8 cellular contexts compared by ENCODE assay signal in the genomic region with DNA sequence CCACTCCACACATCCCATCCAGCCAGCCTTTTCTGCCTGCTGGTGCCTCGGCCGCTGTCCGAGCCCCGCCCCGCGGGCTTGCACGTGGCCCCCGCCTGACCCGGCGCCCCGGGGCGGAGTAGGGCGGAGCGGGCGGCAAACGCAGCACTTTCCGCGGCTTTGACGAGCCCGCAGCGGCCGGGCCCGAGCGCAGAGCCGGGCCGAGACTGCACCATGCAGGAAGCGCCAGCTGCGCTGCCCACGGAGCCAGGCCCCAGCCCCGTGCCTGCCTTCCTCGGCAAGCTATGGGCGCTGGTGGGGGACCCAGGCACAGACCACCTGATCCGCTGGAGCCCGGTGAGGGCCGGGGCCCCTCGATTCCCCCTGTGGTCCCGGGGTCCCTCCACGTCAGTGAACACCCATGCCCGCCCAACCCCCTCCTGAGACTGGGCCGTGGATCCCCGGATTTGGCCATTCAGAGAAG. TPM values are rescaled to one million over a fixed set of nuclear protein-coding genes. Genes with fewer than 3 reads are reported as not detected.
DNase-seq lines count a peak whose midpoint lies in the region; ATAC-seq and TF ChIP-seq lines count a peak whose summit lies in the region.

A gene with protein sequence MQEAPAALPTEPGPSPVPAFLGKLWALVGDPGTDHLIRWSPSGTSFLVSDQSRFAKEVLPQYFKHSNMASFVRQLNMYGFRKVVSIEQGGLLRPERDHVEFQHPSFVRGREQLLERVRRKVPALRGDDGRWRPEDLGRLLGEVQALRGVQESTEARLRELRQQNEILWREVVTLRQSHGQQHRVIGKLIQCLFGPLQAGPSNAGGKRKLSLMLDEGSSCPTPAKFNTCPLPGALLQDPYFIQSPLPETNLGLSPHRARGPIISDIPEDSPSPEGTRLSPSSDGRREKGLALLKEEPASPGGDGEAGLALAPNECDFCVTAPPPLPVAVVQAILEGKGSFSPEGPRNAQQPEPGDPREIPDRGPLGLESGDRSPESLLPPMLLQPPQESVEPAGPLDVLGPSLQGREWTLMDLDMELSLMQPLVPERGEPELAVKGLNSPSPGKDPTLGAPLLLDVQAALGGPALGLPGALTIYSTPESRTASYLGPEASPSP (plus strand): TSS at position 147 of the 463 bp plus-strand sequence. CDS start 67 bp downstream, at position 214.

- H3K4me1 ChIP-seq in A673 (ENCODE audit: insufficient read depth, low read length, poor library complexity, severe bottlenecking) (peaks cover 2% of the 10 kb centered on the region), H9 (ENCODE audit: insufficient read depth, low read length) (no peaks in the 10 kb centered on the region), adrenal gland (replicated peaks in 1 of 2) (peaks cover 42 to 56% of the 10 kb centered on the region in 2 donors), iPS-15b (ENCODE audit: control insufficient read depth, insufficient read depth, low read length) (peaks cover 6% of the 10 kb centered on the region), skeletal muscle satellite cell (ENCODE audit: control insufficient read depth, insufficient read depth, low read length) (peaks cover 40% of the 10 kb centered on the region)

- no peak within 1 kb of the TSS for H3T11ph ChIP-seq in H9 (ENCODE audit: low read length)

- no peak for DNase-seq in A673 (ENCODE audit: low spot score)
- DNase-seq in H9: no peak
- peak in 6 of 7 donors; percentile 60 to 75 (median 66) for DNase-seq in adrenal gland

- WGBS in H9 (ENCODE audit: extremely low coverage, insufficient read length, low lambda C conversion rate): no CpG with 5 or more reads among the region's 41 CpGs
- 11 to 28% (median 16%) methylated on average over 5 to 41 of the region's 41 CpGs for WGBS in adrenal gland, 4 donors

- peak; percentile 47 to 71 for TF ChIP-seq POLR2A in adrenal gland (IDR thresholded peaks at IDR 0.05)

- H3K27me3 Mint-ChIP-seq in H9 (ENCODE audit: low read depth): peaks cover 99% of the 10 kb centered on the region

- CTCF ChIA-PET in A673 (lab: Charles Lee): no interaction called here

- H2BK5ac ChIP-seq in H9 (ENCODE audit: insufficient read length, low read length): no peak within 1 kb of the TSS

- no peak within 1 kb of the TSS for H3K4ac ChIP-seq in H9 (ENCODE audit: low read depth, low read length)

- no peak within 1 kb of the TSS for H2BK15ac ChIP-seq in H9 (ENCODE audit: low read depth, low read length)

- H2AK5ac ChIP-seq in H9 (ENCODE audit: insufficient read length, low read length): no peak within 1 kb of the TSS

- intact Hi-C loops in A673 (cut with micrococcal nuclease; ENCODE audit: unreplicated experiment) (no loop called here), adrenal gland (cut with DNase I) (no loop called here)

- no peak within 1 kb of the TSS for H3K9ac ChIP-seq in H9 (ENCODE audit: extremely low read depth, insufficient read length, low read length)
- H3K9ac ChIP-seq in iPS-15b (ENCODE audit: low read depth, low read length): no peak within 1 kb of the TSS
- H3K9ac ChIP-seq in skeletal muscle satellite cell (ENCODE audit: low read depth, low read length): no peak within 1 kb of the TSS

- no peak within 1 kb of the TSS for H2AFZ ChIP-seq in H9 (ENCODE audit: low read length)

- H3K18ac ChIP-seq in H9 (ENCODE audit: insufficient read length, low read depth, low read length): no peak within 1 kb of the TSS

- POLR2A ChIA-PET in A673 (lab: Charles Lee; ENCODE audit: low non-redundant PET): no interaction called here

- no peaks in the 10 kb centered on the region; a peak in 1 of 7 replicates for H3K36me3 Mint-ChIP-seq in H9 (ENCODE audit: insufficient read depth in 1 of 3, low read depth in 3 of 3)

- H3K36me3 ChIP-seq in A673 (ENCODE audit: insufficient read depth, low read length, poor library complexity, severe bottlenecking) (no peaks in the 10 kb centered on the region), adrenal gland (replicated peaks in 1 of 2) (no peaks in the 10 kb centered on the region), iPS-15b (ENCODE audit: control insufficient read depth, insufficient read depth, low read length) (no peaks in the 10 kb centered on the region), skeletal muscle satellite cell (ENCODE audit: insufficient read depth, low read length) (no peaks in the 10 kb centered on the region)

- no peaks in the 10 kb centered on the region for H4K20me1 ChIP-seq in H9 (ENCODE audit: control insufficient read depth, insufficient read depth, insufficient read length)

- no peak for TF ChIP-seq CTCF in A673 (conservative IDR thresholded peaks at IDR 0.05; ENCODE audit: low read depth, low read length)
- no peak for TF ChIP-seq CTCF in H9 (conservative IDR thresholded peaks at IDR 0.05)
- no peak for TF ChIP-seq CTCF in adrenal gland (IDR thresholded peaks at IDR 0.05)

- no peaks in the 10 kb centered on the region for H3K79me1 ChIP-seq in H9 (ENCODE audit: insufficient read depth, low read depth, low read length, poor library complexity, severe bottlenecking)

- H3K56ac ChIP-seq in H9 (ENCODE audit: insufficient read length, low read depth, low read length): no peak within 1 kb of the TSS

- H3K9me3 ChIP-seq in A673 (ENCODE audit: low read depth, low read length, poor library complexity, severe bottlenecking) (no peaks in the 10 kb centered on the region), H9 (ENCODE audit: control insufficient read depth, low read depth, low read length) (no peaks in the 10 kb centered on the region), adrenal gland (replicated peaks in 1 of 3) (no peaks in the 10 kb centered on the region), iPS-15b (ENCODE audit: control insufficient read depth, insufficient read depth, low read length) (no peaks in the 10 kb centered on the region), skeletal muscle satellite cell (replicated peaks; ENCODE audit: low read length) (no peaks in the 10 kb centered on the region)

- peaks cover 3 to 6% of the 10 kb centered on the region in 2 experiments; a peak in 3 of 5 replicates for H3K9me3 Mint-ChIP-seq in H9

- H3K4me3 ChIP-seq in A673 (ENCODE audit: low read depth, low read length, poor library complexity, severe bottlenecking): no peak within 1 kb of the TSS
- peak within 1 kb of the TSS in 1 of 4 donors; percentile 49 for H3K4me3 ChIP-seq in adrenal gland
- peak within 1 kb of the TSS; percentile 48 for H3K4me3 ChIP-seq in iPS-15b (ENCODE audit: low read depth, low read length)
- H3K4me3 ChIP-seq in skeletal muscle satellite cell (ENCODE audit: low read length): peak within 1 kb of the TSS; percentile 63

- no peak within 1 kb of the TSS for H3K14ac ChIP-seq in H9 (ENCODE audit: insufficient read depth, low read length)

- no peak for ATAC-seq in HG03439 (IDR thresholded peaks at IDR 0.05; ENCODE audit: unreplicated experiment)
- no peak for ATAC-seq in GM21529 (IDR thresholded peaks at IDR 0.05; ENCODE audit: unreplicated experiment)
- ATAC-seq in HG03378 (IDR thresholded peaks at IDR 0.05; ENCODE audit: unreplicated experiment): no peak

- no peak within 1 kb of the TSS for H2BK120ac ChIP-seq in H9 (ENCODE audit: low read depth, low read length, poor library complexity, severe bottlenecking)

- H3K4me1 Mint-ChIP-seq in H9: peaks cover 15 to 50% of the 10 kb centered on the region in 2 experiments

- peak within 1 kb of the TSS; percentile 30 to 74 for H3K4me3 Mint-ChIP-seq in H9

- H3K27ac Mint-ChIP-seq in H9: no peak within 1 kb of the TSS

- no TSS peak for BruUV-seq in A673 (replicated peaks; lab: Mats Ljungman, UMichigan)

- H3K23ac ChIP-seq in H9 (ENCODE audit: insufficient read length, low read depth, low read length): no peak within 1 kb of the TSS

- no peak within 1 kb of the TSS for H4K91ac ChIP-seq in H9 (ENCODE audit: insufficient read length, low read depth, low read length)

- H2BK20ac ChIP-seq in H9 (ENCODE audit: low read depth, low read length, poor library complexity, severe bottlenecking): no peak within 1 kb of the TSS

- H4K8ac ChIP-seq in H9 (replicated peaks; ENCODE audit: insufficient read length, low read depth, low read length): no peak within 1 kb of the TSS

- no peaks in the 10 kb centered on the region for H3K27me3 ChIP-seq in A673 (replicated peaks; ENCODE audit: insufficient read depth, low read depth, low read length, poor library complexity)
- peaks cover 93% of the 10 kb centered on the region for H3K27me3 ChIP-seq in H9 (ENCODE audit: insufficient read depth, low read length)
- H3K27me3 ChIP-seq in adrenal gland: no peaks in the 10 kb centered on the region
- H3K27me3 ChIP-seq in iPS-15b (ENCODE audit: control insufficient read depth, insufficient read depth, low read length): peaks cover 94% of the 10 kb centered on the region
- peaks cover 18% of the 10 kb centered on the region for H3K27me3 ChIP-seq in skeletal muscle satellite cell (ENCODE audit: control insufficient read depth, insufficient read depth, low read length)

- H3K27ac ChIP-seq in A673 (ENCODE audit: low read depth, low read length, poor library complexity, severe bottlenecking) (no peak within 1 kb of the TSS), H9 (ENCODE audit: insufficient read length, low read depth, low read length) (no peak within 1 kb of the TSS), adrenal gland (peak within 1 kb of the TSS in 4 of 5 donors; percentile 13 to 81 (median 46))

- no peaks in the 10 kb centered on the region for H3K79me2 ChIP-seq in H9 (ENCODE audit: insufficient read depth, low read length)

- peak within 1 kb of the TSS; percentile 20 for H3K4me2 ChIP-seq in H9 (ENCODE audit: insufficient read depth, insufficient read length, low read length)
- peak within 1 kb of the TSS; percentile 84 for H3K4me2 ChIP-seq in skeletal muscle satellite cell (ENCODE audit: low read length)

- no peak within 1 kb of the TSS for H2BK12ac ChIP-seq in H9 (ENCODE audit: insufficient read length, low read depth, low read length)

- H4K5ac ChIP-seq in H9 (ENCODE audit: insufficient read length, low read depth, low read length): no peak within 1 kb of the TSS

- H3K23me2 ChIP-seq in H9 (ENCODE audit: insufficient read length, low read depth, low read length, poor library complexity, severe bottlenecking): peaks cover 13% of the 10 kb centered on the region

RNA-seq across cellular contexts. Expression of the gene that starts here (rescaled TPM):
- 13.9 and 20.2 TPM in 2 replicates for total RNA-seq in A673 (2021)
- 1.2 and 1.5 TPM in 2 replicates for total RNA-seq in H9 (2021)
- 100 to 1,000 TPM in 2 of 8 donors, 10 to 100 TPM in 6; 11.1 to 163 (median 49.4) TPM for total RNA-seq in adrenal gland
- 100 to 1,000 TPM in 2 of 3 donors, 1 to 10 TPM in 1; 5.9 to 700 (median 234) TPM for polyA plus RNA-seq in adrenal gland
- 0.66 and 6.1 TPM in 2 replicates for total RNA-seq in skeletal muscle satellite cell (2012; rRNA removed)

Comparison
In these comparisons a context has a peak if more than half of its experiments do, and no peak if none do; other contexts are left out.
1. DNase-seq: peak in adrenal gland (6 of 7); none in A673 (single experiment) and H9 (single experiment).
2. H3K27ac ChIP-seq: peak in adrenal gland (4 of 5); none in A673 (single experiment) and H9 (single experiment).